In genomic region chr7:32691923-32692815, GRCh38 we compare ENCODE assay signal across 7 cellular contexts.
DNase-seq lines count a peak whose midpoint lies in the region; ATAC-seq, FAIRE-seq and TF ChIP-seq lines count a peak whose summit lies in the region.
"Not testable (repeated sequence)": the region's sequence is repeated elsewhere in the genome, so short reads cannot be mapped to it uniquely, and the experiment has no call there.

No MANE protein-coding gene starts in this region.

- H4K20me1 ChIP-seq in neural cell (ENCODE audit: insufficient read depth) = not testable (repeated sequence)

- not testable (repeated sequence) for H3K27me3 ChIP-seq in foreskin keratinocyte; neural cell (ENCODE audit: insufficient read depth, low read depth, low read length)

- peak overlapping the region; percentile 54 to 89 (median 78) for H3K4me3 Mint-ChIP-seq in IgD-negative memory B cell
- H3K4me3 Mint-ChIP-seq in activated naive CD4-positive, alpha-beta T cell treated with anti-CD3 and anti-CD28 coated beads, Interleukin-2, amount 10 ng/mL, durations not matched to agents 7 days and 5 days = not testable (repeated sequence)

- H3K36me3 ChIP-seq in neural cell (ENCODE audit: insufficient read depth, low read length) = not testable (repeated sequence)

- H3K4me1 ChIP-seq in foreskin keratinocyte = not testable (repeated sequence)

- not testable (repeated sequence) for H3K9ac ChIP-seq in neural cell (ENCODE audit: low read length)

- H3K27me3 Mint-ChIP-seq in IgD-negative memory B cell; activated naive CD4-positive, alpha-beta T cell treated with anti-CD3 and anti-CD28 coated beads, Interleukin-2, amount 10 ng/mL, durations not matched to agents 7 days and 5 days: not testable (repeated sequence)

- peak; percentile 87 for ATAC-seq in GM18502 (IDR thresholded peaks at IDR 0.05; ENCODE audit: poor library complexity, unreplicated experiment)
- ATAC-seq in foreskin keratinocyte = peak; percentile 77

- TF ChIP-seq CTCF in foreskin keratinocyte (conservative IDR thresholded peaks at IDR 0.05) (peak; percentile 57), neural cell (IDR thresholded peaks at IDR 0.05; ENCODE audit: poor library complexity, severe bottlenecking) (peak; percentile 57)

- H3K4me3 ChIP-seq in neural cell (ENCODE audit: low read length) = not testable (repeated sequence)

- peaks cover 7 to 12% (median 12%) of the 10 kb centered on the region in 3 donors for H3K4me1 Mint-ChIP-seq in IgD-negative memory B cell
- peaks cover 11% of the 10 kb centered on the region for H3K4me1 Mint-ChIP-seq in activated naive CD4-positive, alpha-beta T cell treated with anti-CD3 and anti-CD28 coated beads, Interleukin-2, amount 10 ng/mL, durations not matched to agents 7 days and 5 days

- TF ChIP-seq EP300 in neural cell (conservative IDR thresholded peaks at IDR 0.05; ENCODE audit: poor library complexity, severe bottlenecking) = not testable (repeated sequence)

- H3F3A ChIP-seq in neural cell (ENCODE audit: insufficient read depth, low read length, poor library complexity, severe bottlenecking) = not testable (repeated sequence)

- peak; percentile 49 for TF ChIP-seq RAD21 in neural cell (conservative IDR thresholded peaks at IDR 0.05)

- H3K9me2 ChIP-seq in neural cell (ENCODE audit: insufficient read depth, low read length) = not testable (repeated sequence)

- H3K9me3 Mint-ChIP-seq in IgD-negative memory B cell = peaks cover 2 to 14% (median 2%) of the 10 kb centered on the region in 3 donors
- not testable (repeated sequence) for H3K9me3 Mint-ChIP-seq in activated naive CD4-positive, alpha-beta T cell treated with anti-CD3 and anti-CD28 coated beads, Interleukin-2, amount 10 ng/mL, durations not matched to agents 7 days and 5 days

- DNase-seq in HCEC 1CT (peak; percentile 31), RCC 7860 (ENCODE audit: low spot score) (peak; percentile 45), foreskin keratinocyte (peak in 1 of 2 donors; percentile 18)
- DNase-seq in activated naive CD4-positive, alpha-beta T cell treated with anti-CD3 and anti-CD28 coated beads, Interleukin-2, amount 10 ng/mL, durations not matched to agents 7 days and 5 days = peak; percentile 22

- H3K27ac ChIP-seq in foreskin keratinocyte; neural cell (ENCODE audit: low read length): not testable (repeated sequence)

- CTCF ChIA-PET in activated naive CD4-positive, alpha-beta T cell treated with anti-CD3 and anti-CD28 coated beads, Interleukin-2, amount 10 ng/mL, durations not matched to agents 7 days and 5 days (lab: Charles Lee) = interaction anchor here (1.1 kb wide), 1 partner anchor 70 kb away, joined by 3 read pairs; no protein-coding TSS in a partner anchor

- H3K27ac Mint-ChIP-seq in IgD-negative memory B cell = peak overlapping the region in 2 of 3 donors; percentile 34 to 93
- H3K27ac Mint-ChIP-seq in activated naive CD4-positive, alpha-beta T cell treated with anti-CD3 and anti-CD28 coated beads, Interleukin-2, amount 10 ng/mL, durations not matched to agents 7 days and 5 days = not testable (repeated sequence)

- not testable (repeated sequence) for H3K79me2 ChIP-seq in neural cell (replicated peaks; ENCODE audit: insufficient read depth, low read length)

- H3K36me3 Mint-ChIP-seq in IgD-negative memory B cell; activated naive CD4-positive, alpha-beta T cell treated with anti-CD3 and anti-CD28 coated beads, Interleukin-2, amount 10 ng/mL, durations not matched to agents 7 days and 5 days: not testable (repeated sequence)

- H3K4me2 ChIP-seq in neural cell (ENCODE audit: low read length) = not testable (repeated sequence)

- peak; percentile 93 for FAIRE-seq in RCC 7860 (lab: Jason Lieb, UNC)

- H3K9me3 ChIP-seq in neural cell (ENCODE audit: low read length) = not testable (repeated sequence)

- H2AFZ ChIP-seq in neural cell (ENCODE audit: low read depth, low read length) = not testable (repeated sequence)

TF ChIP-seq in neural cell, 6 proteins besides CTCF, POLR2A, EP300 and RAD21:
- peak; percentile 54 for TF ChIP-seq SMC3 (conservative IDR thresholded peaks at IDR 0.05; ENCODE audit: poor library complexity)
